Comparison of ENCODE assay signal across 38 cellular contexts in the genomic region with DNA sequence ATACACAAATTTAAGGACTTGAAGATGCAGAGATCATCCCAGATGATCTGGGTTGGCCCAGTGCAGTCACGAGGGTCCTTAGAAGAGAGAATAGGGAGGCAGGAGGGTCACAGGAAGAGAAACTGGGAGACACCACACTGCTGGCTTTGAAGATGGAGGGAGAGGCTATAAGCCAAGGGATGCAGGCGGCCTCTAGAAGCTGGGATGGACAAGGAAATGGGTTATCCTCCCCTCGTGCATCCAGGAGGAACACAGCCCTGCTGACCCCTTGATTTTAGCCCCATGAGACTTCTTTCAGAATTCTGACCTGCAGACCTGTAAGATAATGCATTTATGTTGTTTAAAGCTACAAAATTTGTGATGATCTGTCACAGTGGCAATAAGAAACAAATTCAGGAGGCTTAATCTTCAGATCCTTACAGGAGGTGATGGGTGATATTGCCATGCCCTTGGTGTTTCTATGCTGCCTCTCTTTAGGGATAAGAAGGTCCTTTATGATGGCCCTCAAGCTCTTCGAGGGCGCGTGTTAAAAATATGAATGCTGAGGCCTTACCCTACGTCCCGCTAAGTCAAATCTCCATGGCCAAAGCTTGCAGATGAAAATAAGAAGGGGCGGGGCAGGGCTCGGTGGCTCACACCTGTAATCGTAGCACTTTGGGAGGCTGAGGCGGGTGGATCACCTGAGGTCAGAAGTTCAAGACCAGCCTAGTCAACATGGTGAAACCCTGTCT. TPM values are rescaled to one million over a fixed set of nuclear protein-coding genes. Genes with fewer than 3 reads are reported as not detected.
"Had no signal": no experiment of that assay in that cellular context is flagged by ENCODE, and none has a peak within 500 bp of the region (broad histone marks: within the 10 kb centered on the region; RNA-seq: fewer than 3 reads in every experiment).

No MANE protein-coding gene starts in this region.

- H3K4me1 ChIP-seq: adrenal gland, body of pancreas, gastroesophageal sphincter had no signal

- H3K36me3 ChIP-seq: adrenal gland, esophagus squamous epithelium, gastroesophageal sphincter had no signal

- ATAC-seq: activated CD4-positive, alpha-beta T cell treated with anti-CD3 and anti-CD28 coated beads for 36 hours; activated CD8-positive, alpha-beta memory T cell treated with anti-CD3 and anti-CD28 coated beads, Interleukin-2, amount 10 ng/mL, durations not matched to agents 7 days and 5 days; activated CD8-positive, alpha-beta T cell treated with anti-CD3 and anti-CD28 coated beads, Interleukin-2, amount 10 ng/mL, durations not matched to agents 7 days and 5 days; activated naive CD8-positive, alpha-beta T cell treated with anti-CD3 and anti-CD28 coated beads, Interleukin-2, amount 50 U/mL, for 24 hours; body of pancreas; gastroesophageal sphincter had no signal

- H3K4me3 ChIP-seq: adrenal gland, body of pancreas, esophagus squamous epithelium, gastroesophageal sphincter had no signal

- H3K27me3 ChIP-seq: adrenal gland, body of pancreas, gastroesophageal sphincter had no signal

- H3K9me3 ChIP-seq: adrenal gland, body of pancreas, esophagus squamous epithelium had no signal

- H3K27me3 Mint-ChIP-seq: activated CD4-positive, alpha-beta T cell treated with anti-CD3 and anti-CD28 coated beads for 36 hours; activated naive CD4-positive, alpha-beta T cell treated with anti-CD3 and anti-CD28 coated beads, Interleukin-2, amount 50 U/mL, for 24 hours; activated naive CD8-positive, alpha-beta T cell treated with anti-CD3 and anti-CD28 coated beads for 36 hours had no signal

- H3K9me3 Mint-ChIP-seq: activated CD4-positive, alpha-beta memory T cell treated with anti-CD3 and anti-CD28 coated beads for 36 hours; activated CD4-positive, alpha-beta T cell treated with anti-CD3 and anti-CD28 coated beads, Interleukin-2, amount 10 ng/mL, durations not matched to agents 24 days and 14 days; activated naive CD4-positive, alpha-beta T cell treated with anti-CD3 and anti-CD28 coated beads for 36 hours; activated naive CD4-positive, alpha-beta T cell treated with anti-CD3 and anti-CD28 coated beads, Interleukin-2, amount 50 U/mL, for 24 hours; activated naive CD8-positive, alpha-beta T cell treated with anti-CD3 and anti-CD28 coated beads for 36 hours; activated naive CD8-positive, alpha-beta T cell treated with anti-CD3 and anti-CD28 coated beads, Interleukin-2, amount 50 U/mL, for 24 hours; activated T-helper 1 cell treated with anti-CD3 and anti-CD28 coated beads, Interleukin-12 subunit alpha, Interleukin-12 subunit beta, Interleukin-2, Interleukin-4 antibody, amounts not matched to agents 30 ng/mL and 10 ng/mL and 1 ng/mL, durations not matched to agents 14 hours and 24 hours and 36 hours; activated T-helper 2 cell treated with anti-CD3 and anti-CD28 coated beads, Interferon-gamma antibody, Interleukin-2, Interleukin-4, amounts not matched to agents 10 μg/mL and 5 μg/mL and 100 μg/mL, durations not matched to agents 14 hours and 24 hours and 36 hours had no signal

- H3K36me3 Mint-ChIP-seq: activated CD4-positive, alpha-beta memory T cell treated with anti-CD3 and anti-CD28 coated beads for 36 hours; activated CD8-positive, alpha-beta memory T cell treated with anti-CD3 and anti-CD28 coated beads, Interleukin-2, amount 10 ng/mL, durations not matched to agents 7 days and 5 days; activated naive CD4-positive, alpha-beta T cell treated with anti-CD3 and anti-CD28 coated beads, Interleukin-2, amount 50 U/mL, for 24 hours; activated naive CD8-positive, alpha-beta T cell treated with anti-CD3 and anti-CD28 coated beads for 36 hours had no signal

- DNase-seq: activated CD4-positive, alpha-beta memory T cell treated with anti-CD3 and anti-CD28 coated beads for 36 hours; activated CD4-positive, alpha-beta T cell treated with anti-CD3 and anti-CD28 coated beads for 36 hours; activated CD4-positive, alpha-beta T cell treated with anti-CD3 and anti-CD28 coated beads, Interleukin-2, amount 10 ng/mL, durations not matched to agents 24 days and 14 days; activated CD4-positive, CD25-positive, alpha-beta regulatory T cell; activated CD4-positive, CD25-positive, alpha-beta regulatory T cell treated with anti-CD3 and anti-CD28 coated beads, Interleukin-2, amount 50 U/mL, for 72 hours; activated CD8-positive, alpha-beta memory T cell treated with anti-CD3 and anti-CD28 coated beads, Interleukin-2, amount 10 ng/mL, durations not matched to agents 7 days and 5 days; activated CD8-positive, alpha-beta memory T cell treated with anti-CD3 and anti-CD28 coated beads, Interleukin-2, amount 50 U/mL, for 4 hours; activated CD8-positive, alpha-beta T cell treated with anti-CD3 and anti-CD28 coated beads, Interleukin-2, amount 10 ng/mL, durations not matched to agents 7 days and 5 days; activated effector memory CD4-positive, alpha-beta T cell treated with anti-CD3 and anti-CD28 coated beads, Interleukin-2, amount 50 U/mL, for 16 hours; activated naive CD4-positive, alpha-beta T cell treated with anti-CD3 and anti-CD28 coated beads for 36 hours; activated naive CD8-positive, alpha-beta T cell treated with anti-CD3 and anti-CD28 coated beads for 36 hours; activated naive CD8-positive, alpha-beta T cell treated with anti-CD3 and anti-CD28 coated beads, Interleukin-2, amount 50 U/mL, for 24 hours; activated T-cell treated with anti-CD3 and anti-CD28 coated beads, Interleukin-2, amount 50 U/mL, for 1 hour; activated T-cell treated with anti-CD3 and anti-CD28 coated beads, Interleukin-2, amount 50 U/mL, for 48 hours; amygdala; aorta; body of pancreas; caudate nucleus; cortex of kidney; effector CD8-positive, alpha-beta T cell; esophagus squamous epithelium; foreskin melanocyte; T-helper 2 cell had no signal

- H3K27ac ChIP-seq: adrenal gland, body of pancreas, epithelial cell of prostate, esophagus squamous epithelium, gastroesophageal sphincter had no signal

- H3K4me3 Mint-ChIP-seq: activated CD4-positive, alpha-beta memory T cell treated with anti-CD3 and anti-CD28 coated beads for 36 hours; activated CD4-positive, alpha-beta T cell treated with anti-CD3 and anti-CD28 coated beads for 36 hours; activated CD4-positive, alpha-beta T cell treated with anti-CD3 and anti-CD28 coated beads, Interleukin-2, amount 10 ng/mL, durations not matched to agents 24 days and 14 days; activated CD8-positive, alpha-beta memory T cell treated with anti-CD3 and anti-CD28 coated beads, Interleukin-2, amount 10 ng/mL, durations not matched to agents 7 days and 5 days; activated CD8-positive, alpha-beta T cell treated with anti-CD3 and anti-CD28 coated beads, Interleukin-2, amount 10 ng/mL, durations not matched to agents 7 days and 5 days; activated naive CD4-positive, alpha-beta T cell treated with anti-CD3 and anti-CD28 coated beads for 36 hours; activated naive CD4-positive, alpha-beta T cell treated with anti-CD3 and anti-CD28 coated beads, Interleukin-2, amount 50 U/mL, for 24 hours; activated naive CD8-positive, alpha-beta T cell treated with anti-CD3 and anti-CD28 coated beads for 36 hours; activated naive CD8-positive, alpha-beta T cell treated with anti-CD3 and anti-CD28 coated beads, Interleukin-2, amount 50 U/mL, for 24 hours; activated T-helper 1 cell treated with anti-CD3 and anti-CD28 coated beads, Interleukin-12 subunit alpha, Interleukin-12 subunit beta, Interleukin-2, Interleukin-4 antibody, amounts not matched to agents 30 ng/mL and 10 ng/mL and 1 ng/mL, durations not matched to agents 14 hours and 24 hours and 36 hours had no signal

- H3K4me1 Mint-ChIP-seq: activated CD4-positive, alpha-beta T cell treated with anti-CD3 and anti-CD28 coated beads for 36 hours; activated naive CD4-positive, alpha-beta T cell treated with anti-CD3 and anti-CD28 coated beads, Interleukin-2, amount 50 U/mL, for 24 hours; activated naive CD8-positive, alpha-beta T cell treated with anti-CD3 and anti-CD28 coated beads, Interleukin-2, amount 50 U/mL, for 24 hours had no signal

- H3K27ac Mint-ChIP-seq: activated CD4-positive, alpha-beta memory T cell treated with anti-CD3 and anti-CD28 coated beads for 36 hours; activated CD4-positive, alpha-beta T cell treated with anti-CD3 and anti-CD28 coated beads for 36 hours; activated CD4-positive, alpha-beta T cell treated with anti-CD3 and anti-CD28 coated beads, Interleukin-2, amount 10 ng/mL, durations not matched to agents 24 days and 14 days; activated CD8-positive, alpha-beta memory T cell treated with anti-CD3 and anti-CD28 coated beads, Interleukin-2, amount 10 ng/mL, durations not matched to agents 7 days and 5 days; activated CD8-positive, alpha-beta T cell treated with anti-CD3 and anti-CD28 coated beads, Interleukin-2, amount 10 ng/mL, durations not matched to agents 7 days and 5 days; activated naive CD4-positive, alpha-beta T cell treated with anti-CD3 and anti-CD28 coated beads for 36 hours; activated naive CD8-positive, alpha-beta T cell treated with anti-CD3 and anti-CD28 coated beads for 36 hours; activated naive CD8-positive, alpha-beta T cell treated with anti-CD3 and anti-CD28 coated beads, Interleukin-2, amount 50 U/mL, for 24 hours; activated T-helper 1 cell treated with anti-CD3 and anti-CD28 coated beads, Interleukin-12 subunit alpha, Interleukin-12 subunit beta, Interleukin-2, Interleukin-4 antibody, amounts not matched to agents 30 ng/mL and 10 ng/mL and 1 ng/mL, durations not matched to agents 14 hours and 24 hours and 36 hours; activated T-helper 2 cell treated with anti-CD3 and anti-CD28 coated beads, Interferon-gamma antibody, Interleukin-2, Interleukin-4, amounts not matched to agents 10 μg/mL and 5 μg/mL and 100 μg/mL, durations not matched to agents 14 hours and 24 hours and 36 hours had no signal

RNA-seq across cellular contexts. Expression of a gene that starts 1.5 kb away (rescaled TPM):
- total RNA-seq: activated CD4-positive, alpha-beta memory T cell treated with anti-CD3 and anti-CD28 coated beads for 36 hours; activated CD4-positive, alpha-beta T cell treated with anti-CD3 and anti-CD28 coated beads for 36 hours; activated CD4-positive, alpha-beta T cell treated with anti-CD3 and anti-CD28 coated beads, Interleukin-2, amount 10 ng/mL, durations not matched to agents 24 days and 14 days; activated CD8-positive, alpha-beta memory T cell treated with anti-CD3 and anti-CD28 coated beads for 36 hours; activated CD8-positive, alpha-beta memory T cell treated with anti-CD3 and anti-CD28 coated beads, Interleukin-2, amount 10 ng/mL, durations not matched to agents 7 days and 5 days; activated CD8-positive, alpha-beta T cell treated with anti-CD3 and anti-CD28 coated beads, Interleukin-2, amount 10 ng/mL, durations not matched to agents 7 days and 5 days; activated naive CD4-positive, alpha-beta T cell treated with anti-CD3 and anti-CD28 coated beads for 36 hours; activated naive CD8-positive, alpha-beta T cell treated with anti-CD3 and anti-CD28 coated beads for 36 hours; activated T-helper 1 cell treated with anti-CD3 and anti-CD28 coated beads, Interleukin-12 subunit alpha, Interleukin-12 subunit beta, Interleukin-2, Interleukin-4 antibody, amounts not matched to agents 30 ng/mL and 10 ng/mL and 1 ng/mL, durations not matched to agents 14 hours and 24 hours and 36 hours; activated T-helper 2 cell treated with anti-CD3 and anti-CD28 coated beads, Interferon-gamma antibody, Interleukin-2, Interleukin-4, amounts not matched to agents 10 μg/mL and 5 μg/mL and 100 μg/mL, durations not matched to agents 14 hours and 24 hours and 36 hours; adrenal gland; aorta; body of pancreas; chondrocyte; dermis microvascular lymphatic vessel endothelial cell; endothelial cell of umbilical vein; esophagus squamous epithelium; fibroblast of lung; fibroblast of villous mesenchyme; gastroesophageal sphincter; glomerular endothelial cell; T-helper 1 cell treated with Interleukin-12 subunit alpha and Interleukin-12 subunit beta and Interleukin-4 antibody, amounts not matched to agents 30 ng/mL and 1 ng/mL, for 36 hours had no signal
- polyA plus RNA-seq: adrenal gland, aorta, endothelial cell of umbilical vein, esophagus, fibroblast of lung had no signal

RNA-seq across cellular contexts. Expression of a gene that starts 3.4 kb away (rescaled TPM):
- total RNA-seq: activated CD4-positive, alpha-beta memory T cell treated with anti-CD3 and anti-CD28 coated beads for 36 hours; activated CD4-positive, alpha-beta T cell treated with anti-CD3 and anti-CD28 coated beads for 36 hours; activated CD4-positive, alpha-beta T cell treated with anti-CD3 and anti-CD28 coated beads, Interleukin-2, amount 10 ng/mL, durations not matched to agents 24 days and 14 days; activated CD8-positive, alpha-beta memory T cell treated with anti-CD3 and anti-CD28 coated beads for 36 hours; activated CD8-positive, alpha-beta memory T cell treated with anti-CD3 and anti-CD28 coated beads, Interleukin-2, amount 10 ng/mL, durations not matched to agents 7 days and 5 days; activated CD8-positive, alpha-beta T cell treated with anti-CD3 and anti-CD28 coated beads, Interleukin-2, amount 10 ng/mL, durations not matched to agents 7 days and 5 days; activated naive CD4-positive, alpha-beta T cell treated with anti-CD3 and anti-CD28 coated beads for 36 hours; activated naive CD8-positive, alpha-beta T cell treated with anti-CD3 and anti-CD28 coated beads for 36 hours; activated T-helper 1 cell treated with anti-CD3 and anti-CD28 coated beads, Interleukin-12 subunit alpha, Interleukin-12 subunit beta, Interleukin-2, Interleukin-4 antibody, amounts not matched to agents 30 ng/mL and 10 ng/mL and 1 ng/mL, durations not matched to agents 14 hours and 24 hours and 36 hours; activated T-helper 2 cell treated with anti-CD3 and anti-CD28 coated beads, Interferon-gamma antibody, Interleukin-2, Interleukin-4, amounts not matched to agents 10 μg/mL and 5 μg/mL and 100 μg/mL, durations not matched to agents 14 hours and 24 hours and 36 hours; adrenal gland; aorta; body of pancreas; chondrocyte; dermis microvascular lymphatic vessel endothelial cell; endothelial cell of umbilical vein; esophagus squamous epithelium; fibroblast of lung; fibroblast of villous mesenchyme; gastroesophageal sphincter; glomerular endothelial cell; T-helper 1 cell treated with Interleukin-12 subunit alpha and Interleukin-12 subunit beta and Interleukin-4 antibody, amounts not matched to agents 30 ng/mL and 1 ng/mL, for 36 hours had no signal
- polyA plus RNA-seq: adrenal gland, aorta, endothelial cell of umbilical vein, esophagus, fibroblast of lung had no signal

RNA-seq across cellular contexts. Expression of a gene that starts 4.3 kb away (rescaled TPM):
- total RNA-seq: activated CD4-positive, alpha-beta memory T cell treated with anti-CD3 and anti-CD28 coated beads for 36 hours; activated CD4-positive, alpha-beta T cell treated with anti-CD3 and anti-CD28 coated beads for 36 hours; activated CD4-positive, alpha-beta T cell treated with anti-CD3 and anti-CD28 coated beads, Interleukin-2, amount 10 ng/mL, durations not matched to agents 24 days and 14 days; activated CD8-positive, alpha-beta memory T cell treated with anti-CD3 and anti-CD28 coated beads for 36 hours; activated CD8-positive, alpha-beta memory T cell treated with anti-CD3 and anti-CD28 coated beads, Interleukin-2, amount 10 ng/mL, durations not matched to agents 7 days and 5 days; activated CD8-positive, alpha-beta T cell treated with anti-CD3 and anti-CD28 coated beads, Interleukin-2, amount 10 ng/mL, durations not matched to agents 7 days and 5 days; activated naive CD4-positive, alpha-beta T cell treated with anti-CD3 and anti-CD28 coated beads for 36 hours; activated naive CD8-positive, alpha-beta T cell treated with anti-CD3 and anti-CD28 coated beads for 36 hours; activated T-helper 1 cell treated with anti-CD3 and anti-CD28 coated beads, Interleukin-12 subunit alpha, Interleukin-12 subunit beta, Interleukin-2, Interleukin-4 antibody, amounts not matched to agents 30 ng/mL and 10 ng/mL and 1 ng/mL, durations not matched to agents 14 hours and 24 hours and 36 hours; activated T-helper 2 cell treated with anti-CD3 and anti-CD28 coated beads, Interferon-gamma antibody, Interleukin-2, Interleukin-4, amounts not matched to agents 10 μg/mL and 5 μg/mL and 100 μg/mL, durations not matched to agents 14 hours and 24 hours and 36 hours; adrenal gland; aorta; body of pancreas; chondrocyte; dermis microvascular lymphatic vessel endothelial cell; endothelial cell of umbilical vein; esophagus squamous epithelium; fibroblast of lung; fibroblast of villous mesenchyme; gastroesophageal sphincter; glomerular endothelial cell; T-helper 1 cell treated with Interleukin-12 subunit alpha and Interleukin-12 subunit beta and Interleukin-4 antibody, amounts not matched to agents 30 ng/mL and 1 ng/mL, for 36 hours had no signal
- polyA plus RNA-seq: adrenal gland, aorta, endothelial cell of umbilical vein, esophagus, fibroblast of lung had no signal

RNA-seq across cellular contexts. Expression of a gene that starts 8.6 kb away (rescaled TPM):
- total RNA-seq: activated CD4-positive, alpha-beta memory T cell treated with anti-CD3 and anti-CD28 coated beads for 36 hours; activated CD4-positive, alpha-beta T cell treated with anti-CD3 and anti-CD28 coated beads for 36 hours; activated CD4-positive, alpha-beta T cell treated with anti-CD3 and anti-CD28 coated beads, Interleukin-2, amount 10 ng/mL, durations not matched to agents 24 days and 14 days; activated CD8-positive, alpha-beta memory T cell treated with anti-CD3 and anti-CD28 coated beads for 36 hours; activated CD8-positive, alpha-beta memory T cell treated with anti-CD3 and anti-CD28 coated beads, Interleukin-2, amount 10 ng/mL, durations not matched to agents 7 days and 5 days; activated CD8-positive, alpha-beta T cell treated with anti-CD3 and anti-CD28 coated beads, Interleukin-2, amount 10 ng/mL, durations not matched to agents 7 days and 5 days; activated naive CD4-positive, alpha-beta T cell treated with anti-CD3 and anti-CD28 coated beads for 36 hours; activated naive CD8-positive, alpha-beta T cell treated with anti-CD3 and anti-CD28 coated beads for 36 hours; activated T-helper 1 cell treated with anti-CD3 and anti-CD28 coated beads, Interleukin-12 subunit alpha, Interleukin-12 subunit beta, Interleukin-2, Interleukin-4 antibody, amounts not matched to agents 30 ng/mL and 10 ng/mL and 1 ng/mL, durations not matched to agents 14 hours and 24 hours and 36 hours; activated T-helper 2 cell treated with anti-CD3 and anti-CD28 coated beads, Interferon-gamma antibody, Interleukin-2, Interleukin-4, amounts not matched to agents 10 μg/mL and 5 μg/mL and 100 μg/mL, durations not matched to agents 14 hours and 24 hours and 36 hours; adrenal gland; aorta; body of pancreas; chondrocyte; dermis microvascular lymphatic vessel endothelial cell; endothelial cell of umbilical vein; esophagus squamous epithelium; fibroblast of lung; fibroblast of villous mesenchyme; gastroesophageal sphincter; glomerular endothelial cell; T-helper 1 cell treated with Interleukin-12 subunit alpha and Interleukin-12 subunit beta and Interleukin-4 antibody, amounts not matched to agents 30 ng/mL and 1 ng/mL, for 36 hours had no signal
- polyA plus RNA-seq: adrenal gland, aorta, endothelial cell of umbilical vein, esophagus, fibroblast of lung had no signal
